ENCODE assay signal across 12 cellular contexts in genomic region chr10:1110674-1111119, GRCh38. TPM values are rescaled to one million over a fixed set of nuclear protein-coding genes. Genes with fewer than 3 reads are reported as not detected.
DNase-seq lines count a peak whose midpoint lies in the region; ATAC-seq and TF ChIP-seq lines count a peak whose summit lies in the region.
"Had no signal": no experiment of that assay in that cellular context is flagged by ENCODE, and none has a peak within 500 bp of the region (broad histone marks: within the 10 kb centered on the region; RNA-seq: fewer than 3 reads in every experiment).

No MANE protein-coding gene starts in this region.

- H3K4me2 ChIP-seq in SK-N-SH, result no peak overlapping the region

- TF ChIP-seq CTCF in SK-N-SH (IDR thresholded peaks at IDR 0.05) (no peak), endodermal cell (conservative IDR thresholded peaks at IDR 0.05) (no peak), prostate gland (IDR thresholded peaks at IDR 0.05) (no peak)

- no peak; the same call in 2 of the 3 replicates for ATAC-seq in SK-N-SH treated with all-trans-retinoic acid at 6 μM for 48 hours
- ATAC-seq in HG03196 (IDR thresholded peaks at IDR 0.05; ENCODE audit: unreplicated experiment), result no peak

- POLR2A ChIA-PET in SK-N-SH (lab: Yijun Ruan, JAX), result no interaction called here

- H3K4me3 ChIP-seq in SK-N-SH (ENCODE audit: low read depth in 2 of 2, low read length in 1 of 2) (no peak overlapping the region), SJCRH30 (no peak overlapping the region), endodermal cell (ENCODE audit: low read length) (no peak overlapping the region), prostate gland (no peak overlapping the region), H7 (ENCODE audit: insufficient read depth, low read depth, low read length) (no peak overlapping the region)
- H3K4me3 ChIP-seq: thyroid gland had no signal

- no peaks in the 10 kb centered on the region for H3K9me2 ChIP-seq in SK-N-SH

- H3K36me3 ChIP-seq in SK-N-SH (replicated peaks in 1 of 2; ENCODE audit: control insufficient read depth in 1 of 2, insufficient read depth in 2 of 2, low read length in 1 of 2) (peaks cover 41 to 62% of the 10 kb centered on the region in 2 experiments), SJCRH30 (peaks cover 4% of the 10 kb centered on the region), endodermal cell (ENCODE audit: control insufficient read depth, insufficient read depth, low read length) (peaks cover 47% of the 10 kb centered on the region), prostate gland (no peaks in the 10 kb centered on the region), H7 (replicated peaks; ENCODE audit: control insufficient read depth, insufficient read depth, low read length) (peaks cover 4% of the 10 kb centered on the region)

- H3K27ac Mint-ChIP-seq in endodermal cell, result peak overlapping the region; percentile 82

- intact Hi-C loops in prostate gland (cut with DNase I), result no loop called here

- no peaks in the 10 kb centered on the region for H3K9me3 Mint-ChIP-seq in endodermal cell

- CTCF ChIA-PET in SK-N-SH (lab: Yijun Ruan, JAX), result interaction anchor here (0.6 to 2.3 kb wide), 32 partner anchors 8 to 1933 kb away, joined by 3 to 23 read pairs (median 4); no protein-coding TSS in a partner anchor

- H3K27me3 Mint-ChIP-seq in endodermal cell (ENCODE audit: insufficient read depth), result no peaks in the 10 kb centered on the region

- no peaks in the 10 kb centered on the region for H3F3A ChIP-seq in SK-N-SH (replicated peaks; ENCODE audit: insufficient read depth)

- H3K27ac ChIP-seq in SK-N-SH (ENCODE audit: low read depth in 2 of 2, low read length in 1 of 2) (peak overlapping the region; percentile 25 to 68; a peak in 2 of 4 replicates), SJCRH30 (peak overlapping the region; percentile 31; the same call in 1 of the 2 replicates), endodermal cell (ENCODE audit: low read depth, low read length) (peak overlapping the region; percentile 54), prostate gland (peak overlapping the region in 1 of 2 donors; percentile 16)
- H3K27ac ChIP-seq: 22Rv1, parathyroid adenoma, thyroid gland had no signal

- peaks cover 13% of the 10 kb centered on the region; the same call in 1 of the 2 replicates for H3K79me2 ChIP-seq in SK-N-SH (ENCODE audit: insufficient read depth)

- H4K20me1 ChIP-seq in SK-N-SH (ENCODE audit: insufficient read depth), result no peaks in the 10 kb centered on the region

- H3K9ac ChIP-seq in SK-N-SH, result no peak overlapping the region
- no peak overlapping the region for H3K9ac ChIP-seq in endodermal cell (ENCODE audit: extremely low read depth, low read length, poor library complexity, severe bottlenecking)
- H3K9ac ChIP-seq: parathyroid adenoma had no signal

- no peak for TF ChIP-seq RAD21 in SK-N-SH (IDR thresholded peaks at IDR 0.05; ENCODE audit: low read length)

- TF ChIP-seq EP300 in SK-N-SH (IDR thresholded peaks at IDR 0.05; ENCODE audit: borderline replicate concordance in 1 of 2, low read depth in 1 of 2, low read length in 1 of 2), result no peak

- H3K27me3 ChIP-seq in SK-N-SH (ENCODE audit: insufficient read depth) (no peaks in the 10 kb centered on the region), SJCRH30 (no peaks in the 10 kb centered on the region), endodermal cell (ENCODE audit: control insufficient read depth, insufficient read depth, low read length, poor library complexity, severe bottlenecking) (no peaks in the 10 kb centered on the region), prostate gland (replicated peaks; ENCODE audit: insufficient read depth) (no peaks in the 10 kb centered on the region), H7 (ENCODE audit: control insufficient read depth, insufficient read depth, low read length) (no peaks in the 10 kb centered on the region)
- H3K27me3 ChIP-seq: thyroid gland had no signal

- H3K36me3 Mint-ChIP-seq in endodermal cell (ENCODE audit: low read depth), result peaks cover 50% of the 10 kb centered on the region

- peaks cover 27% of the 10 kb centered on the region for H3K4me1 Mint-ChIP-seq in endodermal cell

- H3K9me3 ChIP-seq in SK-N-SH (no peaks in the 10 kb centered on the region), SJCRH30 (replicated peaks) (no peaks in the 10 kb centered on the region), endodermal cell (ENCODE audit: control insufficient read depth, low read length) (no peaks in the 10 kb centered on the region), prostate gland (no peaks in the 10 kb centered on the region)
- H3K9me3 ChIP-seq: thyroid gland had no signal

- TF ChIP-seq POLR2A in prostate gland (IDR thresholded peaks at IDR 0.05), result no peak

- no peak overlapping the region for H2AFZ ChIP-seq in SK-N-SH (ENCODE audit: low read depth)
- H2AFZ ChIP-seq: parathyroid adenoma had no signal

- H3K4me1 ChIP-seq in SK-N-SH (ENCODE audit: control insufficient read depth in 1 of 2, insufficient read depth in 2 of 2, low read depth in 1 of 2, low read length in 1 of 2) (peaks cover 8 to 9% of the 10 kb centered on the region in 2 experiments; a peak in 2 of 4 replicates), SJCRH30 (no peaks in the 10 kb centered on the region), endodermal cell (ENCODE audit: control insufficient read depth, insufficient read depth, low read length) (no peaks in the 10 kb centered on the region), prostate gland (replicated peaks) (no peaks in the 10 kb centered on the region)
- H3K4me1 ChIP-seq: parathyroid adenoma, thyroid gland had no signal

- WGBS in SK-N-SH (ENCODE audit: low lambda C conversion rate), result 100% methylated on average over 11 of the region's 12 CpGs
- 94 to 96% methylated on average over 5 to 12 of the region's 12 CpGs for WGBS in endodermal cell (ENCODE audit: insufficient coverage in 1 of 2, insufficient read length in 1 of 2), 2 experiments
- 85% methylated on average over 12 of the region's 12 CpGs for WGBS in prostate gland

- DNase-seq in SK-N-SH (no peak), SJCRH30 (no peak), endodermal cell (peak; percentile 53), prostate gland (ENCODE audit: low spot score) (peak; percentile 18), H7 (no peak), NCI-H2081 (lab: John Stamatoyannopoulos, UW) (no peak)
- DNase-seq: NCI-H1930 had no signal

- no peak overlapping the region for H3K4me3 Mint-ChIP-seq in endodermal cell

TF ChIP-seq in SK-N-SH, 30 proteins besides CTCF, POLR2A, EP300 and RAD21 (continues in another document):
- TF ChIP-seq NFIC (IDR thresholded peaks at IDR 0.05; ENCODE audit: borderline replicate concordance) (no peak), GABPA (IDR thresholded peaks at IDR 0.05; ENCODE audit: low read depth) (no peak), MEF2A (IDR thresholded peaks at IDR 0.05; ENCODE audit: borderline replicate concordance, low read depth) (no peak), FOXM1 (IDR thresholded peaks at IDR 0.05; ENCODE audit: low read depth) (no peak), SMC3 (IDR thresholded peaks at IDR 0.05; ENCODE audit: low read depth, low read length) (no peak), ZBTB33 (IDR thresholded peaks at IDR 0.05; ENCODE audit: borderline replicate concordance, low read depth) (no peak), TCF12 (IDR thresholded peaks at IDR 0.05) (no peak), RCOR1 (IDR thresholded peaks at IDR 0.05; ENCODE audit: low read length) (no peak)

TF ChIP-seq in SK-N-SH treated with all-trans-retinoic acid at 6 μM for 48 hours, 23 proteins besides CTCF, POLR2A, EP300 and RAD21 (continues in another document):
- TF ChIP-seq GLIS3 (CRISPR knock-in tag; IDR thresholded peaks at IDR 0.05) (no peak), TSHZ2 (CRISPR knock-in tag; IDR thresholded peaks at IDR 0.05) (no peak), ZFP30 (CRISPR knock-in tag; IDR thresholded peaks at IDR 0.05) (no peak), PPARA (CRISPR knock-in tag; IDR thresholded peaks at IDR 0.05; ENCODE audit: borderline replicate concordance) (no peak), RARB (CRISPR knock-in tag; IDR thresholded peaks at IDR 0.05) (no peak)

RNA-seq across cellular contexts. Expression of gene WDR37, which starts 54.5 kb away (rescaled TPM):
- 11.9 and 13.4 TPM in 2 replicates for polyA plus RNA-seq in SK-N-SH (2012; rRNA removed)
- 9.4 and 10.7 TPM in 2 replicates for polyA plus RNA-seq in SK-N-SH (2012; cell fraction: cytosol; rRNA removed)
- 23.5 and 27.6 TPM in 2 replicates for polyA plus RNA-seq in SK-N-SH (2012; cell fraction: nucleus; rRNA removed)
- 5.6 and 6.1 TPM in 2 replicates for total RNA-seq in SJCRH30 (2014; rRNA removed; shearing (Covaris generic))
- total RNA-seq in endodermal cell (10 to 100 TPM; 10.7 TPM), prostate gland (10 to 100 TPM; 11.9 to 22.8 TPM)
- 14.2 TPM for polyA plus RNA-seq in endodermal cell (2013, experiment 1 of 2)
- 13.2 TPM for polyA plus RNA-seq in endodermal cell (2013, experiment 2 of 2)
- 8.4 and 9.7 TPM in 2 replicates for total RNA-seq in H7 (2014; rRNA removed; shearing (Covaris generic))

Comparison
In these comparisons a context has a peak if more than half of its experiments do, and no peak if none do; other contexts are left out.
1. DNase-seq: peak in endodermal cell (single experiment) and prostate gland (single experiment); none in SK-N-SH (single experiment), SJCRH30 (0 of 2), H7 (single experiment) and NCI-H2081 (0 of 2).